Comparison of ENCODE assay signal across 11 cellular contexts in the genomic region with DNA sequence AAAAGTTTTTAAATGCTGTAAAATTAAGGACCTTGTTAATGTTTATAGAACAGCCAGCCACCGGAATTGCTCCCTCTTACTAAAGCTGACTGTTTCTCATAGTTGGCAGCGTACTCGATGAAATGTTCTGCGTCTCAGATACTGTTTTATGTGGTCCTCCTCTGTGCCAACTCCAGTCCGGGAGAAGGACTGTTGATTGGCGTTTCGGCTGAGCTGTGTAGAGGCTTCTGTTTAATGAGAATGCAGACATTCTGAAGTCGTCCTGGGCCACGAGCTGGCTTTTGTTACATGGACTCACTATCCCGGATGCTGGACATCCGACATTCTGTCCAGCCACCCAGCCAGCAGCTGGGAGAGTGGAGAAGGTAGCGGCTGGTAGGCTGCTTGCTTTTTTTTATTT.
DNase-seq lines count a peak whose midpoint lies in the region; ATAC-seq and TF ChIP-seq lines count a peak whose summit lies in the region.
"Had no signal": no experiment of that assay in that cellular context is flagged by ENCODE, and none has a peak within 500 bp of the region (broad histone marks: within the 10 kb centered on the region; RNA-seq: fewer than 3 reads in every experiment).

No MANE protein-coding gene starts in this region.

- H3K36me3 ChIP-seq in upper lobe of left lung, result peaks cover 0 to 55% (median 10%) of the 10 kb centered on the region in 4 donors

- TF ChIP-seq CTCF in AG09319 (IDR thresholded peaks at IDR 0.05; ENCODE audit: low read depth, low read length) (no peak), RWPE1 (conservative IDR thresholded peaks at IDR 0.05; ENCODE audit: low read depth) (no peak), omental fat pad (IDR thresholded peaks at IDR 0.05) (no peak), upper lobe of left lung (IDR thresholded peaks at IDR 0.05) (no peak)

- peaks cover 0 to 10% (median 8%) of the 10 kb centered on the region in 4 donors for H3K4me1 ChIP-seq in upper lobe of left lung
- H3K4me1 ChIP-seq: SJSA1 had no signal

- no peak for TF ChIP-seq EP300 in upper lobe of left lung (IDR thresholded peaks at IDR 0.05)

- POLR2A ChIA-PET in RWPE1 (lab: Yijun Ruan, JAX; ENCODE audit: low non-redundant PET), result no interaction called here

- no peak for TF ChIP-seq POLR2A in upper lobe of left lung (IDR thresholded peaks at IDR 0.05)

- CTCF ChIA-PET in RWPE1 (lab: Yijun Ruan, JAX), result no interaction called here

- H3K9me3 ChIP-seq in upper lobe of left lung, result no peaks in the 10 kb centered on the region
- H3K9me3 ChIP-seq: SJSA1 had no signal

- no peaks in the 10 kb centered on the region for H3K27me3 ChIP-seq in upper lobe of left lung
- H3K27me3 ChIP-seq: SJSA1 had no signal

- peak; percentile 18 for DNase-seq in AG09319 (ENCODE audit: extremely low read depth, low read depth)
- DNase-seq in RWPE1 (ENCODE audit: low spot score), result no peak
- peak; percentile 88 for DNase-seq in globus pallidus (ENCODE audit: low spot score)
- DNase-seq in omental fat pad (ENCODE audit: low spot score), result no peak
- DNase-seq in DMS114 treated with DMSO at 0.1 percent for 48 hours (lab: John Stamatoyannopoulos, UW; ENCODE audit: unreplicated experiment), result no peak
- DNase-seq in AML-193 (lab: John Stamatoyannopoulos, UW), result no peak
- DNase-seq in upper lobe of left lung, result no peak
- DNase-seq: activated CD4-positive, alpha-beta T cell treated with anti-CD3 and anti-CD28 coated beads, Interleukin-2, amount 50 U/mL, for 4 hours; left colon had no signal

- no peak overlapping the region for H3K4me3 ChIP-seq in upper lobe of left lung
- H3K4me3 ChIP-seq: SJSA1 had no signal

- WGBS in upper lobe of left lung, 2 donors, result 64 to 79% methylated on average over 12 of the region's 12 CpGs

- H3K27ac ChIP-seq in RWPE1 (0 out of 2 replicates have a peak overlapping the region, but pooled peaks have one; percentile 9), upper lobe of left lung (no peak overlapping the region)
- H3K27ac ChIP-seq: SJSA1 had no signal

- ATAC-seq in omental fat pad (ENCODE audit: low FRiP score), result peak; percentile 50
- no peak for ATAC-seq in upper lobe of left lung (ENCODE audit: low FRiP score in 2 of 2)
- no peak for ATAC-seq in HG02571 (IDR thresholded peaks at IDR 0.05; ENCODE audit: unreplicated experiment)
- ATAC-seq: left colon had no signal

Comparison
In these comparisons a context has a peak if more than half of its experiments do, and no peak if none do; other contexts are left out.
1. DNase-seq: peak in AG09319 (single experiment) and globus pallidus (single experiment); none in RWPE1 (single experiment), omental fat pad (single experiment), DMS114 treated with DMSO at 0.1 percent for 48 hours (single experiment), AML-193 (0 of 2) and upper lobe of left lung (0 of 2).